Comparison of ENCODE assay signal across 15 cellular contexts in genomic region chr2:205814039-205814364, GRCh38.
"Had no signal": no experiment of that assay in that cellular context is flagged by ENCODE, and none has a peak within 500 bp of the region (broad histone marks: within the 10 kb centered on the region; RNA-seq: fewer than 3 reads in every experiment).

No MANE protein-coding gene starts in this region.

- H3K4me1 ChIP-seq: ascending aorta, testis, upper lobe of right lung had no signal

- H3K36me3 ChIP-seq: ascending aorta, cardiac muscle cell, gastroesophageal sphincter, upper lobe of right lung had no signal

- H3K36me3 Mint-ChIP-seq: mesothelial cell of epicardium had no signal

- H3K4me3 ChIP-seq: ascending aorta, cardiac muscle cell, gastroesophageal sphincter, testis, upper lobe of right lung had no signal

- H3K4me1 Mint-ChIP-seq: stimulated activated naive CD8-positive, alpha-beta T cell treated with anti-CD3 and anti-CD28 coated beads, Interleukin-15, amount 100 ng/mL, for 72 hours had no signal

- H3K27ac ChIP-seq: ascending aorta, cardiac muscle cell, gastroesophageal sphincter, testis, upper lobe of right lung had no signal

- H3K27me3 ChIP-seq: ascending aorta, cardiac muscle cell, gastroesophageal sphincter, testis, upper lobe of right lung had no signal

- H3K9me3 ChIP-seq: gastroesophageal sphincter, testis, upper lobe of right lung had no signal

- H3K4me3 Mint-ChIP-seq: activated CD8-positive, alpha-beta T cell treated with anti-CD3 and anti-CD28 coated beads for 36 hours; activated T-helper 1 cell treated with anti-CD3 and anti-CD28 coated beads, Interleukin-12 subunit alpha, Interleukin-12 subunit beta, Interleukin-2, Interleukin-4 antibody, amounts not matched to agents 30 ng/mL and 10 ng/mL and 1 ng/mL, durations not matched to agents 14 hours and 24 hours and 36 hours; mesothelial cell of epicardium; neural crest cell; stimulated activated naive CD8-positive, alpha-beta T cell treated with anti-CD3 and anti-CD28 coated beads, Interleukin-15, amount 100 ng/mL, for 72 hours had no signal

- H3K9me3 Mint-ChIP-seq: activated CD8-positive, alpha-beta T cell treated with anti-CD3 and anti-CD28 coated beads for 36 hours; activated T-helper 1 cell treated with anti-CD3 and anti-CD28 coated beads, Interleukin-12 subunit alpha, Interleukin-12 subunit beta, Interleukin-2, Interleukin-4 antibody, amounts not matched to agents 30 ng/mL and 10 ng/mL and 1 ng/mL, durations not matched to agents 14 hours and 24 hours and 36 hours; mesothelial cell of epicardium; neural crest cell; stimulated activated naive CD8-positive, alpha-beta T cell treated with anti-CD3 and anti-CD28 coated beads, Interleukin-15, amount 100 ng/mL, for 72 hours had no signal

- ATAC-seq: gastroesophageal sphincter had no signal

- H3K27ac Mint-ChIP-seq: activated CD8-positive, alpha-beta T cell treated with anti-CD3 and anti-CD28 coated beads for 36 hours; activated T-helper 1 cell treated with anti-CD3 and anti-CD28 coated beads, Interleukin-12 subunit alpha, Interleukin-12 subunit beta, Interleukin-2, Interleukin-4 antibody, amounts not matched to agents 30 ng/mL and 10 ng/mL and 1 ng/mL, durations not matched to agents 14 hours and 24 hours and 36 hours; mesothelial cell of epicardium; stimulated activated naive CD8-positive, alpha-beta T cell treated with anti-CD3 and anti-CD28 coated beads, Interleukin-15, amount 100 ng/mL, for 72 hours had no signal

- DNase-seq: activated CD4-positive, CD25-positive, alpha-beta regulatory T cell treated with anti-CD3 and anti-CD28 coated beads, Interleukin-2, amount 50 U/mL, for 72 hours; activated naive CD4-positive, alpha-beta T cell; kidney glomerular epithelial cell; retina; stimulated activated CD4-positive, alpha-beta T cell treated with anti-CD3 and anti-CD28 coated beads, Interleukin-4, amount 100 ng/mL, for 1 hour; upper lobe of right lung had no signal
